ENCODE assay signal across 1 cellular context in the genomic region with DNA sequence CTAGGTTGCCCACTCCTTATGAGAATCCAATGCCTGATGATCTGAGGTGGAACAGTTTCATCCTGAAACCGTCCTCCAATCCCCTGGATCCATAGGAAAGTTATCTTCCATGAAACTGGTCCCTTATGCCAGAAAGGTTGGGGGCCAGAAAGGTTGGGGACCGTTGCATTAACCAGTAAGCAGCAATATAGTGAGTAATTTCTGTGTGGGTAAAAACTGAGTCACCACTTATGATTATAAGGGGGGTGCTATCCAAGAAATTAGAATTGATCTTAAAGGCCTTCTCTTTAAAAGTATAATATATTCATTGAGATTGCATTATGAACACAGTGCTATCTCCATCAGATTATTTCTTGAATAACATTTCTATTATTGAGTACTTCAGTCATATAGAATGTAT.
TF ChIP-seq lines count a peak whose summit lies in the region.

No MANE protein-coding gene starts in this region.

TF ChIP-seq in SK-N-SH, 30 proteins besides CTCF, POLR2A, EP300 and RAD21 (continued from another document):
- TF ChIP-seq, protein P1, sequence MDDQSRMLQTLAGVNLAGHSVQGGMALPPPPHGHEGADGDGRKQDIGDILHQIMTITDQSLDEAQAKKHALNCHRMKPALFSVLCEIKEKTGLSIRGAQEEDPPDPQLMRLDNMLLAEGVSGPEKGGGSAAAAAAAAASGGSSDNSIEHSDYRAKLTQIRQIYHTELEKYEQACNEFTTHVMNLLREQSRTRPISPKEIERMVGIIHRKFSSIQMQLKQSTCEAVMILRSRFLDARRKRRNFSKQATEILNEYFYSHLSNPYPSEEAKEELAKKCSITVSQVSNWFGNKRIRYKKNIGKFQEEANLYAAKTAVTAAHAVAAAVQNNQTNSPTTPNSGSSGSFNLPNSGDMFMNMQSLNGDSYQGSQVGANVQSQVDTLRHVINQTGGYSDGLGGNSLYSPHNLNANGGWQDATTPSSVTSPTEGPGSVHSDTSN (IDR thresholded peaks at IDR 0.05), result no peak
- TF ChIP-seq CHD2 (IDR thresholded peaks at IDR 0.05; ENCODE audit: low read length, partially characterized antibody) (no peak), YY1 (IDR thresholded peaks at IDR 0.05; ENCODE audit: low read depth) (no peak), GATA2 (CRISPR knock-in tag; IDR thresholded peaks at IDR 0.05) (no peak)
TF ChIP-seq in SK-N-SH: peak in this region for 0.
